ENCODE assay signal across 17 cellular contexts in the genomic region with DNA sequence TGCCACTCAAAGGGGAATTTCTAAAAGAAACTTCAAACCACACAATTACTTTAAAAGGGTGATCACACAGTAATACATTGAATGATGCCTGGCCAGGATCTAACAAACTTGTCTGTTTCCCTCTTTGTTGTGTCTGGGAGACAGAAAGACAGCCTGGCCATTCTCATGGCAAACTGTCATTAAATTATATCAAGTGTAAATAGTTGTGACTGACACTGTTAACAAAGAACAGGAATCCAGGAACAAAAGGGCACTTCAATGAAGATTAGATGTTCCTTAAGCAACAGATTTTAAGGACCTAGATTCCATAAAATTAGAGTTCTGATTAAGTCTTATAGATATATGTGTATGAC.
DNase-seq lines count a peak whose midpoint lies in the region; FAIRE-seq and TF ChIP-seq lines count a peak whose summit lies in the region.
"Had no signal": no experiment of that assay in that cellular context is flagged by ENCODE, and none has a peak within 500 bp of the region (broad histone marks: within the 10 kb centered on the region; RNA-seq: fewer than 3 reads in every experiment).

No MANE protein-coding gene starts in this region.

- H3K27me3 ChIP-seq in left ventricle myocardium inferior (ENCODE audit: low read depth) (no peaks in the 10 kb centered on the region), right atrium auricular region (no peaks in the 10 kb centered on the region)
- H3K27me3 ChIP-seq: SJCRH30 had no signal

- H3K4me1 ChIP-seq in left ventricle myocardium inferior, result peaks cover 3% of the 10 kb centered on the region
- peaks cover 0 to 5% of the 10 kb centered on the region in 2 donors for H3K4me1 ChIP-seq in right atrium auricular region
- H3K4me1 ChIP-seq in mesodermal cell (ENCODE audit: control insufficient read depth, insufficient read depth, low read length, poor library complexity, severe bottlenecking), result no peaks in the 10 kb centered on the region
- H3K4me1 ChIP-seq: HAP-1, SJCRH30 had no signal

- DNase-seq in NCI-H2107 treated with DMSO at 0.1 percent for 48 hours (lab: John Stamatoyannopoulos, UW; ENCODE audit: unreplicated experiment), result peak; percentile 1
- no peak for DNase-seq in NCI-H2107 (lab: John Stamatoyannopoulos, UW)
- no peak for DNase-seq in left ventricle myocardium inferior
- DNase-seq in right atrium auricular region (ENCODE audit: low spot score), result no peak
- no peak for DNase-seq in urothelium cell line (ENCODE audit: low spot score)
- no peak for DNase-seq in GF-D8 (lab: John Stamatoyannopoulos, UW)
- DNase-seq in NOMO-1 (lab: John Stamatoyannopoulos, UW; ENCODE audit: unreplicated experiment in 2 of 2), result no peak
- DNase-seq: Calu3; CD8-positive, alpha-beta memory T cell; NCI-H1417 treated with DMSO at 0.1 percent for 48 hours; PC-9 had no signal

- H3K4me3 ChIP-seq in left ventricle myocardium inferior, result peak overlapping the region; percentile 28
- H3K4me3 ChIP-seq in right atrium auricular region, result no peak overlapping the region
- H3K4me3 ChIP-seq in mesodermal cell (ENCODE audit: extremely low read depth, insufficient read depth, low read length, poor library complexity, severe bottlenecking), result no peak overlapping the region
- H3K4me3 ChIP-seq: GM23338, HAP-1, PC-9, SJCRH30 had no signal

- no peak for TF ChIP-seq CTCF in left ventricle myocardium inferior (IDR thresholded peaks at IDR 0.05; ENCODE audit: borderline replicate concordance)
- TF ChIP-seq CTCF in right atrium auricular region (IDR thresholded peaks at IDR 0.05), result no peak

- no peaks in the 10 kb centered on the region for H3K36me3 ChIP-seq in left ventricle myocardium inferior
- no peaks in the 10 kb centered on the region for H3K36me3 ChIP-seq in right atrium auricular region
- no peaks in the 10 kb centered on the region for H3K36me3 ChIP-seq in mesodermal cell (ENCODE audit: control insufficient read depth, insufficient read depth, low read length)
- H3K36me3 ChIP-seq: HAP-1, SJCRH30 had no signal

- H3K27ac ChIP-seq in left ventricle myocardium inferior (replicated peaks) (peak overlapping the region; percentile 17), right atrium auricular region (no peak overlapping the region), mesodermal cell (ENCODE audit: low read depth, low read length, severe bottlenecking) (peak overlapping the region; percentile 53)
- H3K27ac ChIP-seq: 22Rv1, C4-2B, PC-9, SJCRH30 had no signal

- FAIRE-seq in urothelium cell line (lab: Jason Lieb, UNC), result peak; percentile 77

- intact Hi-C loops in left ventricle myocardium inferior (cut with micrococcal nuclease), result loop anchor here (10.0 kb wide), 1 partner anchor 988 kb away; no protein-coding TSS in a partner anchor

- H3K9me3 ChIP-seq in left ventricle myocardium inferior (replicated peaks), result no peaks in the 10 kb centered on the region
- H3K9me3 ChIP-seq in right atrium auricular region, result no peaks in the 10 kb centered on the region
- H3K9me3 ChIP-seq in mesodermal cell (ENCODE audit: control insufficient read depth, low read length), result no peaks in the 10 kb centered on the region
- H3K9me3 ChIP-seq: HAP-1, SJCRH30 had no signal

Comparison
In these comparisons a context has a peak if more than half of its experiments do, and no peak if none do; other contexts are left out.
1. H3K27ac ChIP-seq: peak in left ventricle myocardium inferior (single experiment) and mesodermal cell (single experiment); none in right atrium auricular region (0 of 2).